Comparison of ENCODE assay signal across 1 cellular context in the genomic region with DNA sequence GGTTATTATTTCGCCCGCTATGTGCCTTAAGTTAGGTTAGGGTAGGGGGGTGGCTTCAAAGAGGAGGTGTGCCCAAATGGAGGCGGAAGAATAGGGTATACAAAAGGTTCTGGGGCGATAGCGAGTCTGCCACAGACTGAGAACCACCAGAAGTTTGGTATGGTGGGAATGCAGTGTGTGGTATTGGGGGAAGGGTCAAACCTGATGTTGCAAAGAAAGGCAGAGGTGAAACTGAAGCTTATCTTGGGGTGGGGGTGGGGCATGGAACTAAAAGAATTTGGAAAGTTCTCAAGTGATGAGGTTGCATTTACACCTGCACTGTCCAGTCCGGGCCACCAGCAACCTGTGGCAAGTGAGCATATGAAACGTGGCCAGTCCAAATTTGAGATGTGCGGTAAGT.
TF ChIP-seq lines count a peak whose summit lies in the region.

No MANE protein-coding gene starts in this region.

TF ChIP-seq in GM23338, 12 proteins besides CTCF, POLR2A, EP300 and RAD21 (continued from another document):
- TF ChIP-seq NANOG (IDR thresholded peaks at IDR 0.05; ENCODE audit: borderline replicate concordance) = no peak
- TF ChIP-seq EZH2phosphoT487 (IDR thresholded peaks at IDR 0.05; ENCODE audit: unreplicated experiment) = no peak
